In the genomic region with DNA sequence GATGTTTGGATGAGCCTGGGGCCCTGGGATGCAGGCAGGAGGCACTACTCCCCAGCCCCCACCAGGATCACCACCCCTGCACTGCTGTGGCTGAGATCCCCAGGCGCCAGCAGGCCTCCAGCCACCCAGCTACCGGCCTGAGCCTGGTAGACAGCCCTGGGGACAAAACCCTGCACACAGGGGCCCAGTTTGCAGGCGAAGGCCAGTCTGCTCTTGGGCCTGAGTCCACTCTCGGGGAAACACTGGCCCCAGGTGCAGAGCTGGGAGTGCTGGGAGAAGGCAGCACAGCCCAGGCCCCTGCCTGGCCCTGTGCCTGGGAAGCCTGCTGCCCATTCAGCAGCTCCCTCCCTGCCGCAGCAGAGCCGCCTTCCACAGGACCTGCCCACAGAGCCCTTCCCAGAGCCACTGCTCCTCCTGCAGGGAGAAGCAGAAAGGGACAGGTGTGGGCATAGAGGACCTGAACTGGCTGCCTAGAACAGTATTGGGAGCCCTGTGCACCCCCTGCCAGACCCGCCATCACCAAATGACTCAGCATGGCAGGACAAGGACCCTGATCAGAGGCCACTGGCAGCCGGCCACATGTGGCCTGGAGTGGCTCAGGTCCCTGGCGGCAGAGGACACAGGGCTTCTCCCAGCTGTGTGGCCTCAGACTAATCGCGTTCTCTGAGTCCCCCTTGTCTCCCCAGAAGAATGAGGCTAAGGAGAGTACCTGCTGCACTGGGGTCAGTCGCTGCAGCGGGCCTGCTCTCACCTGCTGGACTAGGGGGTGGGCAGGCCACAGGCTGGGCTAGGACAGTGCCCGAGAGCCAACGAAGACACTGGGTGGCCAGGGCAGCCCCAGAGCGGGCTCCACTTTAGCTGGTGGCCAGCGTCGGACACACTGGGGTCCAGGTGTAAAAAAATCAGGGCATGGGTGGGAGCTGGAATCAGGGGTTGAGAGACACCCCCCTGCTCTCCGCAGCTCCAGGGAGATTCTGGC, we compare ENCODE assay signal across 16 cellular contexts. TPM values are rescaled to one million over a fixed set of nuclear protein-coding genes. Genes with fewer than 3 reads are reported as not detected.
DNase-seq lines count a peak whose midpoint lies in the region; ATAC-seq and TF ChIP-seq lines count a peak whose summit lies in the region.
"Had no signal": no experiment of that assay in that cellular context is flagged by ENCODE, and none has a peak within 500 bp of the region (broad histone marks: within the 10 kb centered on the region; RNA-seq: fewer than 3 reads in every experiment).

No MANE protein-coding gene starts in this region.

- H3K4me3 ChIP-seq in HCT116 (replicated peaks in 1 of 2; ENCODE audit: low read depth in 1 of 2, low read length in 2 of 2): no peak overlapping the region
- H3K4me3 ChIP-seq in smooth muscle cell: no peak overlapping the region

- H3F3A ChIP-seq in smooth muscle cell (ENCODE audit: low read depth): no peaks in the 10 kb centered on the region

- H3K9me2 ChIP-seq in HCT116 (ENCODE audit: insufficient read depth): no peaks in the 10 kb centered on the region

- DNase-seq in ACHN (peak; percentile 71), HCT116 (ENCODE audit: low read depth, low spot score) (no peak), SK-MEL-5 (ENCODE audit: low read depth, low spot score) (peak; percentile 28), glutamatergic neuron (peak; percentile 39), AML-193 (lab: John Stamatoyannopoulos, UW) (no peak), pons (ENCODE audit: low spot score) (no peak), smooth muscle cell (lab: John Stamatoyannopoulos, UW; ENCODE audit: unreplicated experiment) (no peak)
- DNase-seq: CD8-positive, alpha-beta T cell; effector memory CD8-positive, alpha-beta T cell; GOT3; kidney glomerular epithelial cell; retina had no signal

- peaks cover 23 to 33% of the 10 kb centered on the region in 2 experiments for H3K4me1 ChIP-seq in HCT116 (ENCODE audit: control insufficient read depth in 1 of 2, insufficient read depth in 2 of 2, low read length in 2 of 2)
- H3K4me1 ChIP-seq in smooth muscle cell (ENCODE audit: low read depth): peaks cover 5% of the 10 kb centered on the region

- peaks cover 3% of the 10 kb centered on the region for H3K9me3 Mint-ChIP-seq in glutamatergic neuron (ENCODE audit: unreplicated experiment)
- H3K9me3 Mint-ChIP-seq: activated T-helper 1 cell treated with anti-CD3 and anti-CD28 coated beads, Interleukin-12 subunit alpha, Interleukin-12 subunit beta, Interleukin-2, Interleukin-4 antibody, amounts not matched to agents 30 ng/mL and 10 ng/mL and 1 ng/mL, durations not matched to agents 14 hours and 24 hours and 36 hours; CD8-positive, alpha-beta T cell; effector memory CD8-positive, alpha-beta T cell had no signal

- no peaks in the 10 kb centered on the region for H3K9me3 ChIP-seq in HCT116 (ENCODE audit: control insufficient read depth in 1 of 2, insufficient read depth in 1 of 2, low read depth in 1 of 2, low read length in 2 of 2)
- no peaks in the 10 kb centered on the region for H3K9me3 ChIP-seq in smooth muscle cell (replicated peaks; ENCODE audit: low read depth)

- RAD21 ChIA-PET in HCT116 (lab: Charles Lee; ENCODE audit: low non-redundant PET in 1 of 2, low total read pairs in 2 of 2, uncharacterized antibody in 2 of 2, unreplicated experiment in 2 of 2): interaction anchor here (0.6 to 0.7 kb wide), 2 partner anchors 9 to 68 kb away, joined by 3 read pairs; no protein-coding TSS in a partner anchor

- no peak overlapping the region for H3K4me2 ChIP-seq in HCT116 (ENCODE audit: low read length)
- no peak overlapping the region for H3K4me2 ChIP-seq in smooth muscle cell

- peaks cover 4% of the 10 kb centered on the region for H3K4me1 Mint-ChIP-seq in glutamatergic neuron (ENCODE audit: low read depth, unreplicated experiment)

- POLR2A ChIA-PET in HCT116 (lab: Charles Lee): interaction anchor here (1.2 kb wide), 1 partner anchor 66 kb away, joined by 3 read pairs; no protein-coding TSS in a partner anchor

- WGBS in smooth muscle cell (ENCODE audit: low lambda C conversion rate): 79% methylated on average over 19 of the region's 19 CpGs

- CTCF ChIA-PET in HCT116 (lab: Charles Lee): interaction anchor here (0.8 to 1.3 kb wide), 5 partner anchors 9 to 150 kb away, joined by 3 to 6 read pairs (median 4); partner anchors contain the start of genes MSRB1, NUBP2 and SPSB3

- BruUV-seq in HCT116 (replicated peaks; lab: Mats Ljungman, UMichigan): no TSS peak

- no peaks in the 10 kb centered on the region for H3K36me3 Mint-ChIP-seq in glutamatergic neuron (ENCODE audit: unreplicated experiment)

- H3K9ac ChIP-seq in HCT116 (ENCODE audit: low read length) (0 out of 2 replicates have a peak overlapping the region, but pooled peaks have one; percentile 6), smooth muscle cell (ENCODE audit: low read depth) (no peak overlapping the region)

- H3K36me3 ChIP-seq in HCT116 (ENCODE audit: control insufficient read depth in 1 of 2, insufficient read depth in 2 of 2, low read length in 2 of 2): no peaks in the 10 kb centered on the region
- H3K36me3 ChIP-seq in smooth muscle cell (ENCODE audit: low read depth): no peaks in the 10 kb centered on the region

- H3K27ac ChIP-seq in HCT116 (ENCODE audit: low read depth, low read length) (peak overlapping the region; percentile 36; the same call in 1 of the 2 replicates), smooth muscle cell (ENCODE audit: low read depth) (no peak overlapping the region)
- H3K27ac ChIP-seq: HL-60 had no signal

- H3K27ac Mint-ChIP-seq in glutamatergic neuron (ENCODE audit: unreplicated experiment): no peak overlapping the region
- H3K27ac Mint-ChIP-seq: activated T-helper 1 cell treated with anti-CD3 and anti-CD28 coated beads, Interleukin-12 subunit alpha, Interleukin-12 subunit beta, Interleukin-2, Interleukin-4 antibody, amounts not matched to agents 30 ng/mL and 10 ng/mL and 1 ng/mL, durations not matched to agents 14 hours and 24 hours and 36 hours; CD8-positive, alpha-beta T cell; effector memory CD8-positive, alpha-beta T cell had no signal

- TF ChIP-seq RAD21 in HCT116 (IDR thresholded peaks at IDR 0.05; ENCODE audit: low read depth): peak; percentile 66

- peak; percentile 42 to 55 (median 45); a peak in 4 of 6 replicates for TF ChIP-seq CTCF in HCT116 (IDR thresholded peaks at IDR 0.05 in 2 of 3, conservative IDR thresholded peaks at IDR 0.05 in 1 of 3; ENCODE audit: borderline replicate concordance in 1 of 3, insufficient read depth in 1 of 3, low read depth in 2 of 3, low read length in 2 of 3)
- no peak for TF ChIP-seq CTCF in glutamatergic neuron (IDR thresholded peaks at IDR 0.05; ENCODE audit: partially characterized antibody, unreplicated experiment)
- no peak for TF ChIP-seq CTCF in smooth muscle cell (IDR thresholded peaks at IDR 0.05; ENCODE audit: borderline replicate concordance, insufficient read depth, poor library complexity, severe bottlenecking)

- no peaks in the 10 kb centered on the region for H3K27me3 ChIP-seq in HCT116 (ENCODE audit: insufficient read depth, low read length)
- H3K27me3 ChIP-seq in smooth muscle cell (ENCODE audit: low read depth): no peaks in the 10 kb centered on the region

- H3K79me2 ChIP-seq in HCT116 (ENCODE audit: insufficient read depth, low read length): no peaks in the 10 kb centered on the region
- H3K79me2 ChIP-seq in smooth muscle cell (ENCODE audit: low read depth): no peaks in the 10 kb centered on the region

- H2AFZ ChIP-seq in HCT116 (ENCODE audit: low read depth, low read length, poor library complexity, severe bottlenecking) (no peak overlapping the region), smooth muscle cell (ENCODE audit: low read depth) (no peak overlapping the region)

- H3K27me3 Mint-ChIP-seq in glutamatergic neuron (ENCODE audit: unreplicated experiment): peaks cover 2% of the 10 kb centered on the region

- in situ Hi-C loops in ACHN (cut with HindIII; ENCODE audit: low pct_ligation_motif_present, low pct_unique_long_range_greater_than_20kb, low sequenced_read_pairs) (no loop called here), SK-MEL-5 (cut with HindIII; ENCODE audit: low pct_unique_long_range_greater_than_20kb, low sequenced_read_pairs) (no loop called here)

- ATAC-seq in HCT116 (peak; percentile 61), GM19452 (IDR thresholded peaks at IDR 0.05; ENCODE audit: unreplicated experiment) (no peak)
- ATAC-seq: CD8-positive, alpha-beta T cell; effector memory CD8-positive, alpha-beta T cell had no signal

- intact Hi-C loops in HCT116 (cut with micrococcal nuclease): loop anchor here (1.0 kb wide), 1 partner anchor 69 kb away; no protein-coding TSS in a partner anchor

- H3K4me3 Mint-ChIP-seq in glutamatergic neuron (ENCODE audit: unreplicated experiment): no peak overlapping the region
- H3K4me3 Mint-ChIP-seq: activated T-helper 1 cell treated with anti-CD3 and anti-CD28 coated beads, Interleukin-12 subunit alpha, Interleukin-12 subunit beta, Interleukin-2, Interleukin-4 antibody, amounts not matched to agents 30 ng/mL and 10 ng/mL and 1 ng/mL, durations not matched to agents 14 hours and 24 hours and 36 hours; CD8-positive, alpha-beta T cell had no signal

- no peak for TF ChIP-seq POLR2A in HCT116 (IDR thresholded peaks at IDR 0.05; ENCODE audit: borderline replicate concordance, extremely low read depth, insufficient read depth, insufficient read length)

- H4K20me1 ChIP-seq in HCT116 (ENCODE audit: insufficient read depth): no peaks in the 10 kb centered on the region
- no peaks in the 10 kb centered on the region for H4K20me1 ChIP-seq in smooth muscle cell (ENCODE audit: low read depth)

RNA-seq across cellular contexts. Expression of gene MSRB1, which starts 10.7 kb away (rescaled TPM):
- total RNA-seq in HCT116 (2021; ENCODE audit: unreplicated experiment) (18.3 TPM), glutamatergic neuron (ENCODE audit: unreplicated experiment) (50.9 TPM), smooth muscle cell (9.4 and 9.9 TPM in 2 replicates)
- 15.9 and 19.5 TPM in 2 replicates for polyA plus RNA-seq in HCT116 (2012)
- total RNA-seq in SK-MEL-5 (2014; rRNA removed; shearing (Covaris generic)): 17.2 and 23.6 TPM in 2 replicates
- polyA plus RNA-seq in SK-MEL-5 (2015; cell fraction: cytosol; rRNA removed): 24.7 and 34.7 TPM in 2 replicates
- polyA plus RNA-seq in SK-MEL-5 (2015; cell fraction: nucleus; rRNA removed): 7.0 and 8.9 TPM in 2 replicates
- polyA plus RNA-seq in smooth muscle cell: 21.8 TPM in 2 replicates

RNA-seq across cellular contexts. Expression of gene HS3ST6, which starts 14.1 kb away (rescaled TPM):
- total RNA-seq in HCT116 (2021; ENCODE audit: unreplicated experiment) (not detected), glutamatergic neuron (ENCODE audit: unreplicated experiment) (7.8 TPM), smooth muscle cell (not detected in 2 replicates)
- polyA plus RNA-seq in HCT116 (2012): not detected in 2 replicates
- not detected in 2 replicates for total RNA-seq in SK-MEL-5 (2014; rRNA removed; shearing (Covaris generic))
- 0.52 TPM in 1 of 2 replicates, not detected in the other for polyA plus RNA-seq in SK-MEL-5 (2015; cell fraction: cytosol; rRNA removed)
- polyA plus RNA-seq in SK-MEL-5 (2015; cell fraction: nucleus; rRNA removed): not detected in 2 replicates
- not detected in 2 replicates for polyA plus RNA-seq in smooth muscle cell
- total RNA-seq: activated T-helper 1 cell treated with anti-CD3 and anti-CD28 coated beads, Interleukin-12 subunit alpha, Interleukin-12 subunit beta, Interleukin-2, Interleukin-4 antibody, amounts not matched to agents 30 ng/mL and 10 ng/mL and 1 ng/mL, durations not matched to agents 14 hours and 24 hours and 36 hours; CD8-positive, alpha-beta T cell had no signal

RNA-seq across cellular contexts. Expression of gene RPL3L, which starts 22.1 kb away (rescaled TPM):
- total RNA-seq in HCT116 (2021; ENCODE audit: unreplicated experiment): 0.93 TPM
- polyA plus RNA-seq in HCT116 (2012): 0.17 and 0.29 TPM in 2 replicates
- not detected in 2 replicates for total RNA-seq in SK-MEL-5 (2014; rRNA removed; shearing (Covaris generic))
- polyA plus RNA-seq in SK-MEL-5 (2015; cell fraction: cytosol; rRNA removed): not detected in 2 replicates
- not detected in 2 replicates for polyA plus RNA-seq in SK-MEL-5 (2015; cell fraction: nucleus; rRNA removed)
- not detected for total RNA-seq in glutamatergic neuron (ENCODE audit: unreplicated experiment)
- total RNA-seq in smooth muscle cell: not detected in 2 replicates
- 0.21 TPM in 1 of 2 replicates, not detected in the other for polyA plus RNA-seq in smooth muscle cell
- total RNA-seq: CD8-positive, alpha-beta T cell; NCI-H460 had no signal

RNA-seq across cellular contexts. Expression of gene NDUFB10, which starts 27.0 kb away (rescaled TPM):
- total RNA-seq in HCT116 (2021; ENCODE audit: unreplicated experiment) (273 TPM), glutamatergic neuron (ENCODE audit: unreplicated experiment) (302 TPM), smooth muscle cell (125 and 176 TPM in 2 replicates)
- 353 and 368 TPM in 2 replicates for polyA plus RNA-seq in HCT116 (2012)
- total RNA-seq in SK-MEL-5 (2014; rRNA removed; shearing (Covaris generic)): 234 and 241 TPM in 2 replicates
- polyA plus RNA-seq in SK-MEL-5 (2015; cell fraction: cytosol; rRNA removed): 226 and 336 TPM in 2 replicates
- 29.7 and 42.6 TPM in 2 replicates for polyA plus RNA-seq in SK-MEL-5 (2015; cell fraction: nucleus; rRNA removed)
- 278 and 295 TPM in 2 replicates for polyA plus RNA-seq in smooth muscle cell

RNA-seq across cellular contexts. Expression of gene RPS2, which starts 32.3 kb away (rescaled TPM):
- total RNA-seq in HCT116 (2021; ENCODE audit: unreplicated experiment) (6,265 TPM), glutamatergic neuron (ENCODE audit: unreplicated experiment) (1,772 TPM), smooth muscle cell (2,263 and 2,576 TPM in 2 replicates)
- polyA plus RNA-seq in HCT116 (2012): 11,405 and 12,752 TPM in 2 replicates
- total RNA-seq in SK-MEL-5 (2014; rRNA removed; shearing (Covaris generic)): 2,672 and 2,687 TPM in 2 replicates
- polyA plus RNA-seq in SK-MEL-5 (2015; cell fraction: cytosol; rRNA removed): 4,026 and 4,911 TPM in 2 replicates
- polyA plus RNA-seq in SK-MEL-5 (2015; cell fraction: nucleus; rRNA removed): 1,120 and 1,134 TPM in 2 replicates
- polyA plus RNA-seq in smooth muscle cell: 2,041 and 2,061 TPM in 2 replicates

Comparison
In these comparisons a context has a peak if more than half of its experiments do, and no peak if none do; other contexts are left out.
1. DNase-seq: peak in ACHN (single experiment), SK-MEL-5 (single experiment) and glutamatergic neuron (single experiment); none in HCT116 (single experiment), AML-193 (0 of 2), pons (single experiment) and smooth muscle cell (single experiment).
2. CTCF ChIP-seq: peak in HCT116 (3 of 3); none in glutamatergic neuron (single experiment) and smooth muscle cell (single experiment).